In genomic region chr16:57694556-57695377, GRCh38 we compare ENCODE assay signal across 8 cellular contexts. TPM values are rescaled to one million over a fixed set of nuclear protein-coding genes. Genes with fewer than 3 reads are reported as not detected.
DNase-seq lines count a peak whose midpoint lies in the region; ATAC-seq and TF ChIP-seq lines count a peak whose summit lies in the region.

DRC7 (plus strand) TSS chr16:57694806; CDS start chr16:57697950, 3,144 bp downstream.

- 27% methylated on average over 10 of the region's 10 CpGs; no CpG with 5 or more reads in 1 of the 2 donors for WGBS in transverse colon (ENCODE audit: low coverage in 1 of 2), 2 donors

- no peaks in the 10 kb centered on the region for H3K27me3 ChIP-seq in transverse colon

- H3K27ac ChIP-seq in coronary artery (no peak within 1 kb of the TSS), transverse colon (no peak within 1 kb of the TSS)

- in situ Hi-C loops in transverse colon (cut with MboI; ENCODE audit: low pct_ligation_motif_present in 1 of 4, low pct_unique_long_range_greater_than_20kb in 1 of 4, low sequenced_read_pairs in 3 of 4), result no loop called here

- TF ChIP-seq EP300 in transverse colon (IDR thresholded peaks at IDR 0.05; ENCODE audit: low read depth), result no peak

- DNase-seq in activated T-cell treated with anti-CD3 and anti-CD28 coated beads for 24 hours (ENCODE audit: low read depth) (peak; percentile 12), Kasumi-1 (lab: John Stamatoyannopoulos, UW) (peak; percentile 97), SIG-M5 (lab: John Stamatoyannopoulos, UW) (peak; percentile 40), coronary artery (ENCODE audit: low spot score) (peak; percentile 69), left lobe of liver (ENCODE audit: low spot score) (peak; percentile 82), transverse colon (peak; percentile 25)
- no peak for DNase-seq in activated T-cell treated with anti-CD3 and anti-CD28 coated beads, Interleukin-2, amount 50 U/mL, for 1 hour

- H3K4me1 ChIP-seq in transverse colon, result no peaks in the 10 kb centered on the region

- intact Hi-C loops in transverse colon (cut with DNase I; ENCODE audit: low total_unique reads), result no loop called here

- no peaks in the 10 kb centered on the region for H3K36me3 ChIP-seq in transverse colon

- H3K4me3 ChIP-seq in coronary artery (peak within 1 kb of the TSS; percentile 54), transverse colon (peak within 1 kb of the TSS in 1 of 4 donors; percentile 23)

- H3K9me3 ChIP-seq in transverse colon, result no peaks in the 10 kb centered on the region

- TF ChIP-seq CTCF in coronary artery (IDR thresholded peaks at IDR 0.05) (no peak), transverse colon (IDR thresholded peaks at IDR 0.05) (no peak)

- peak; percentile 93 for ATAC-seq in left lobe of liver
- ATAC-seq in HG03432 (IDR thresholded peaks at IDR 0.05; ENCODE audit: unreplicated experiment), result no peak

- no peak for TF ChIP-seq POLR2A in transverse colon (IDR thresholded peaks at IDR 0.05)

RNA-seq across cellular contexts. Expression of gene DRC7, which starts in this region (rescaled TPM):
- total RNA-seq in left lobe of liver (0.50 TPM), transverse colon (not detected)

Comparison
In these comparisons a context has a peak if more than half of its experiments do, and no peak if none do; other contexts are left out.
1. Peak in DNase-seq and ATAC-seq in left lobe of liver; RNA of the gene not detected or under 1 TPM.
2. Peak in DNase-seq in transverse colon; RNA of the gene not detected or under 1 TPM.